In the genomic region with DNA sequence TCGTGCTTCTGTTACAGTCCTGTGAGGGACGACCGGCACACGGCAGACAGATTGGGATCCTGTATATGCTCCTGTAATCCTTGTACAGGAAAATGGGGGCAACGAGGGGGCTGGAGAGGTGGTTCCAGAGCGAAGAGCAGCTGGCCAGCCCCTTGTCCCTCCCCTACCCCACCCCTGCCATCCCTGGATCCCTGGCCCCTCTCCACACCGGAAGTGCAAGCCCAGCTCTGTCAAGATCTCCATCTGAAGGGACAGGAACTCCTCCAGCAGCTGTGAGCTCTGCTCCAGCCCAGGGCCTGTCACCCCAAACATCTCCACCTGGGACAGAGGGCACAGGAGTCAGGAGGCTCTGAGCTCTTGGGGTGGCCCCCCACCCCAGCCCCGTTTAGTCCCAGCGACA, we compare ENCODE assay signal across 2 cellular contexts.
TF ChIP-seq lines count a peak whose summit lies in the region.

No MANE protein-coding gene starts in this region.

TF ChIP-seq in HEK293, 187 proteins besides CTCF, POLR2A, EP300 and RAD21 (continues in another document):
- no peak for TF ChIP-seq ZNF596 (tag by site-specific recombination; IDR thresholded peaks at IDR 0.05)
- TF ChIP-seq, protein P1, sequence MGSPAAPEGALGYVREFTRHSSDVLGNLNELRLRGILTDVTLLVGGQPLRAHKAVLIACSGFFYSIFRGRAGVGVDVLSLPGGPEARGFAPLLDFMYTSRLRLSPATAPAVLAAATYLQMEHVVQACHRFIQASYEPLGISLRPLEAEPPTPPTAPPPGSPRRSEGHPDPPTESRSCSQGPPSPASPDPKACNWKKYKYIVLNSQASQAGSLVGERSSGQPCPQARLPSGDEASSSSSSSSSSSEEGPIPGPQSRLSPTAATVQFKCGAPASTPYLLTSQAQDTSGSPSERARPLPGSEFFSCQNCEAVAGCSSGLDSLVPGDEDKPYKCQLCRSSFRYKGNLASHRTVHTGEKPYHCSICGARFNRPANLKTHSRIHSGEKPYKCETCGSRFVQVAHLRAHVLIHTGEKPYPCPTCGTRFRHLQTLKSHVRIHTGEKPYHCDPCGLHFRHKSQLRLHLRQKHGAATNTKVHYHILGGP (tag by site-specific recombination; IDR thresholded peaks at IDR 0.05) = no peak
- TF ChIP-seq KLF10 (tag by site-specific recombination; IDR thresholded peaks at IDR 0.05) = no peak
- no peak for TF ChIP-seq FEZF1 (tag by site-specific recombination; IDR thresholded peaks at IDR 0.05)
- TF ChIP-seq, protein P2, sequence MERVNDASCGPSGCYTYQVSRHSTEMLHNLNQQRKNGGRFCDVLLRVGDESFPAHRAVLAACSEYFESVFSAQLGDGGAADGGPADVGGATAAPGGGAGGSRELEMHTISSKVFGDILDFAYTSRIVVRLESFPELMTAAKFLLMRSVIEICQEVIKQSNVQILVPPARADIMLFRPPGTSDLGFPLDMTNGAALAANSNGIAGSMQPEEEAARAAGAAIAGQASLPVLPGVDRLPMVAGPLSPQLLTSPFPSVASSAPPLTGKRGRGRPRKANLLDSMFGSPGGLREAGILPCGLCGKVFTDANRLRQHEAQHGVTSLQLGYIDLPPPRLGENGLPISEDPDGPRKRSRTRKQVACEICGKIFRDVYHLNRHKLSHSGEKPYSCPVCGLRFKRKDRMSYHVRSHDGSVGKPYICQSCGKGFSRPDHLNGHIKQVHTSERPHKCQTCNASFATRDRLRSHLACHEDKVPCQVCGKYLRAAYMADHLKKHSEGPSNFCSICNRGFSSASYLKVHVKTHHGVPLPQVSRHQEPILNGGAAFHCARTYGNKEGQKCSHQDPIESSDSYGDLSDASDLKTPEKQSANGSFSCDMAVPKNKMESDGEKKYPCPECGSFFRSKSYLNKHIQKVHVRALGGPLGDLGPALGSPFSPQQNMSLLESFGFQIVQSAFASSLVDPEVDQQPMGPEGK (tag by site-specific recombination; IDR thresholded peaks at IDR 0.05) = no peak
- TF ChIP-seq ZNF629 (tag by site-specific recombination; IDR thresholded peaks at IDR 0.05) = no peak
- TF ChIP-seq, protein P3, sequence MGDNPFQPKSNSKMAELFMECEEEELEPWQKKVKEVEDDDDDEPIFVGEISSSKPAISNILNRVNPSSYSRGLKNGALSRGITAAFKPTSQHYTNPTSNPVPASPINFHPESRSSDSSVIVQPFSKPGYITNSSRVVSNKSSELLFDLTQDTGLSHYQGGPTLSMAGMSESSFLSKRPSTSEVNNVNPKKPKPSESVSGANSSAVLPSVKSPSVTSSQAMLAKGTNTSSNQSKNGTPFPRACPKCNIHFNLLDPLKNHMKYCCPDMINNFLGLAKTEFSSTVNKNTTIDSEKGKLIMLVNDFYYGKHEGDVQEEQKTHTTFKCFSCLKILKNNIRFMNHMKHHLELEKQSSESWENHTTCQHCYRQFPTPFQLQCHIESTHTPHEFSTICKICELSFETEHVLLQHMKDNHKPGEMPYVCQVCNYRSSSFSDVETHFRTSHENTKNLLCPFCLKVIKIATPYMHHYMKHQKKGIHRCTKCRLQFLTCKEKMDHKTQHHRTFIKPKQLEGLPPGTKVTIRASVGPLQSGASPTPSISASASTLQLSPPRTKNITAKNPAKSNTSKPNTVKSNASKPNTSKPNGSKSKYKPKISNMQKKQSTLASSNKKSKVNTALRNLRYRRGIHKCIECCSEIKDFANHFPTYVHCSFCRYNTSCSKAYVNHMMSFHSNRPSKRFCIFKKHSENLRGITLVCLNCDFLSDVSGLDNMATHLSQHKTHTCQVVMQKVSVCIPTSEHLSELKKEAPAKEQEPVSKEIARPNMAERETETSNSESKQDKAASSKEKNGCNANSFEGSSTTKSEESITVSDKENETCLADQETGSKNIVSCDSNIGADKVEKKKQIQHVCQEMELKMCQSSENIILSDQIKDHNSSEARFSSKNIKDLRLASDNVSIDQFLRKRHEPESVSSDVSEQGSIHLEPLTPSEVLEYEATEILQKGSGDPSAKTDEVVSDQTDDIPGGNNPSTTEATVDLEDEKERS (tag by site-specific recombination; IDR thresholded peaks at IDR 0.05) = no peak
- no peak for TF ChIP-seq KLF9 (tag by site-specific recombination; IDR thresholded peaks at IDR 0.05; ENCODE audit: low read depth)
- TF ChIP-seq BCL11B (tag by site-specific recombination; IDR thresholded peaks at IDR 0.05; ENCODE audit: low read depth) = no peak
- TF ChIP-seq ZNF133 (tag by site-specific recombination; IDR thresholded peaks at IDR 0.05) = no peak
- TF ChIP-seq ZIC2 (tag by site-specific recombination; IDR thresholded peaks at IDR 0.05) = no peak
- TF ChIP-seq WT1 (tag by site-specific recombination; IDR thresholded peaks at IDR 0.05) = no peak
- no peak for TF ChIP-seq ZNF670 (tag by site-specific recombination; IDR thresholded peaks at IDR 0.05; ENCODE audit: low read depth)
- TF ChIP-seq, protein P4, sequence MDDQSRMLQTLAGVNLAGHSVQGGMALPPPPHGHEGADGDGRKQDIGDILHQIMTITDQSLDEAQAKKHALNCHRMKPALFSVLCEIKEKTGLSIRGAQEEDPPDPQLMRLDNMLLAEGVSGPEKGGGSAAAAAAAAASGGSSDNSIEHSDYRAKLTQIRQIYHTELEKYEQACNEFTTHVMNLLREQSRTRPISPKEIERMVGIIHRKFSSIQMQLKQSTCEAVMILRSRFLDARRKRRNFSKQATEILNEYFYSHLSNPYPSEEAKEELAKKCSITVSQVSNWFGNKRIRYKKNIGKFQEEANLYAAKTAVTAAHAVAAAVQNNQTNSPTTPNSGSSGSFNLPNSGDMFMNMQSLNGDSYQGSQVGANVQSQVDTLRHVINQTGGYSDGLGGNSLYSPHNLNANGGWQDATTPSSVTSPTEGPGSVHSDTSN (CRISPR knock-in tag; IDR thresholded peaks at IDR 0.05) = no peak
- TF ChIP-seq, protein P5, sequence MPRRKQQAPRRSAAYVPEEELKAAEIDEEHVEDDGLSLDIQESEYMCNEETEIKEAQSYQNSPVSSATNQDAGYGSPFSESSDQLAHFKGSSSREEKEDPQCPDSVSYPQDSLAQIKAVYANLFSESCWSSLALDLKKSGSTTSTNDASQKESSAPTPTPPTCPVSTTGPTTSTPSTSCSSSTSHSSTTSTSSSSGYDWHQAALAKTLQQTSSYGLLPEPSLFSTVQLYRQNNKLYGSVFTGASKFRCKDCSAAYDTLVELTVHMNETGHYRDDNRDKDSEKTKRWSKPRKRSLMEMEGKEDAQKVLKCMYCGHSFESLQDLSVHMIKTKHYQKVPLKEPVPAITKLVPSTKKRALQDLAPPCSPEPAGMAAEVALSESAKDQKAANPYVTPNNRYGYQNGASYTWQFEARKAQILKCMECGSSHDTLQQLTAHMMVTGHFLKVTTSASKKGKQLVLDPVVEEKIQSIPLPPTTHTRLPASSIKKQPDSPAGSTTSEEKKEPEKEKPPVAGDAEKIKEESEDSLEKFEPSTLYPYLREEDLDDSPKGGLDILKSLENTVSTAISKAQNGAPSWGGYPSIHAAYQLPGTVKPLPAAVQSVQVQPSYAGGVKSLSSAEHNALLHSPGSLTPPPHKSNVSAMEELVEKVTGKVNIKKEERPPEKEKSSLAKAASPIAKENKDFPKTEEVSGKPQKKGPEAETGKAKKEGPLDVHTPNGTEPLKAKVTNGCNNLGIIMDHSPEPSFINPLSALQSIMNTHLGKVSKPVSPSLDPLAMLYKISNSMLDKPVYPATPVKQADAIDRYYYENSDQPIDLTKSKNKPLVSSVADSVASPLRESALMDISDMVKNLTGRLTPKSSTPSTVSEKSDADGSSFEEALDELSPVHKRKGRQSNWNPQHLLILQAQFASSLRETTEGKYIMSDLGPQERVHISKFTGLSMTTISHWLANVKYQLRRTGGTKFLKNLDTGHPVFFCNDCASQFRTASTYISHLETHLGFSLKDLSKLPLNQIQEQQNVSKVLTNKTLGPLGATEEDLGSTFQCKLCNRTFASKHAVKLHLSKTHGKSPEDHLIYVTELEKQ (tag by site-specific recombination; IDR thresholded peaks at IDR 0.05; ENCODE audit: borderline replicate concordance) = no peak

TF ChIP-seq in H1, 55 proteins besides CTCF, POLR2A, EP300 and RAD21:
- TF ChIP-seq GTF2F1 (IDR thresholded peaks at IDR 0.05; ENCODE audit: borderline replicate concordance, low read depth, low read length) = no peak
- no peak for TF ChIP-seq YY1 (IDR thresholded peaks at IDR 0.05; ENCODE audit: low read depth, low read length)
- TF ChIP-seq, protein P6, sequence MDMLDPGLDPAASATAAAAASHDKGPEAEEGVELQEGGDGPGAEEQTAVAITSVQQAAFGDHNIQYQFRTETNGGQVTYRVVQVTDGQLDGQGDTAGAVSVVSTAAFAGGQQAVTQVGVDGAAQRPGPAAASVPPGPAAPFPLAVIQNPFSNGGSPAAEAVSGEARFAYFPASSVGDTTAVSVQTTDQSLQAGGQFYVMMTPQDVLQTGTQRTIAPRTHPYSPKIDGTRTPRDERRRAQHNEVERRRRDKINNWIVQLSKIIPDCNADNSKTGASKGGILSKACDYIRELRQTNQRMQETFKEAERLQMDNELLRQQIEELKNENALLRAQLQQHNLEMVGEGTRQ (IDR thresholded peaks at IDR 0.05; ENCODE audit: low read length) = no peak
- no peak for TF ChIP-seq TEAD4 (IDR thresholded peaks at IDR 0.05; ENCODE audit: low read depth, low read length)
- no peak for TF ChIP-seq BRCA1 (IDR thresholded peaks at IDR 0.05; ENCODE audit: low read depth, low read length)
- TF ChIP-seq BCL11A (IDR thresholded peaks at IDR 0.05; ENCODE audit: low read depth in 2 of 2, low read length in 2 of 2) = no peak
- TF ChIP-seq RXRA (IDR thresholded peaks at IDR 0.05; ENCODE audit: insufficient read depth, low read depth, low read length) = no peak
- TF ChIP-seq BACH1 (IDR thresholded peaks at IDR 0.05; ENCODE audit: low read length) = no peak
- no peak for TF ChIP-seq TBP (IDR thresholded peaks at IDR 0.05; ENCODE audit: low read depth, low read length)
- no peak for TF ChIP-seq HDAC2 (IDR thresholded peaks at IDR 0.05; ENCODE audit: borderline replicate concordance in 1 of 2, low read depth in 2 of 2, low read length in 2 of 2)
- TF ChIP-seq CREB1 (IDR thresholded peaks at IDR 0.05) = no peak
- no peak for TF ChIP-seq TCF12 (IDR thresholded peaks at IDR 0.05; ENCODE audit: low read depth, low read length)
- TF ChIP-seq SIRT6 (IDR thresholded peaks at IDR 0.05; ENCODE audit: low read length) = no peak
- no peak for TF ChIP-seq SP2 (IDR thresholded peaks at IDR 0.05; ENCODE audit: low read length)
- TF ChIP-seq NANOG (IDR thresholded peaks at IDR 0.05; ENCODE audit: insufficient read depth, low read depth, low read length, poor library complexity, severe bottlenecking) = no peak
- TF ChIP-seq SP4 (IDR thresholded peaks at IDR 0.05; ENCODE audit: low read length) = no peak
- TF ChIP-seq JUND (IDR thresholded peaks at IDR 0.05; ENCODE audit: low read length) = no peak
- no peak for TF ChIP-seq ASH2L (IDR thresholded peaks at IDR 0.05; ENCODE audit: low read length)
- no peak for TF ChIP-seq SP1 (IDR thresholded peaks at IDR 0.05; ENCODE audit: low read depth, low read length)
- TF ChIP-seq, protein P7, sequence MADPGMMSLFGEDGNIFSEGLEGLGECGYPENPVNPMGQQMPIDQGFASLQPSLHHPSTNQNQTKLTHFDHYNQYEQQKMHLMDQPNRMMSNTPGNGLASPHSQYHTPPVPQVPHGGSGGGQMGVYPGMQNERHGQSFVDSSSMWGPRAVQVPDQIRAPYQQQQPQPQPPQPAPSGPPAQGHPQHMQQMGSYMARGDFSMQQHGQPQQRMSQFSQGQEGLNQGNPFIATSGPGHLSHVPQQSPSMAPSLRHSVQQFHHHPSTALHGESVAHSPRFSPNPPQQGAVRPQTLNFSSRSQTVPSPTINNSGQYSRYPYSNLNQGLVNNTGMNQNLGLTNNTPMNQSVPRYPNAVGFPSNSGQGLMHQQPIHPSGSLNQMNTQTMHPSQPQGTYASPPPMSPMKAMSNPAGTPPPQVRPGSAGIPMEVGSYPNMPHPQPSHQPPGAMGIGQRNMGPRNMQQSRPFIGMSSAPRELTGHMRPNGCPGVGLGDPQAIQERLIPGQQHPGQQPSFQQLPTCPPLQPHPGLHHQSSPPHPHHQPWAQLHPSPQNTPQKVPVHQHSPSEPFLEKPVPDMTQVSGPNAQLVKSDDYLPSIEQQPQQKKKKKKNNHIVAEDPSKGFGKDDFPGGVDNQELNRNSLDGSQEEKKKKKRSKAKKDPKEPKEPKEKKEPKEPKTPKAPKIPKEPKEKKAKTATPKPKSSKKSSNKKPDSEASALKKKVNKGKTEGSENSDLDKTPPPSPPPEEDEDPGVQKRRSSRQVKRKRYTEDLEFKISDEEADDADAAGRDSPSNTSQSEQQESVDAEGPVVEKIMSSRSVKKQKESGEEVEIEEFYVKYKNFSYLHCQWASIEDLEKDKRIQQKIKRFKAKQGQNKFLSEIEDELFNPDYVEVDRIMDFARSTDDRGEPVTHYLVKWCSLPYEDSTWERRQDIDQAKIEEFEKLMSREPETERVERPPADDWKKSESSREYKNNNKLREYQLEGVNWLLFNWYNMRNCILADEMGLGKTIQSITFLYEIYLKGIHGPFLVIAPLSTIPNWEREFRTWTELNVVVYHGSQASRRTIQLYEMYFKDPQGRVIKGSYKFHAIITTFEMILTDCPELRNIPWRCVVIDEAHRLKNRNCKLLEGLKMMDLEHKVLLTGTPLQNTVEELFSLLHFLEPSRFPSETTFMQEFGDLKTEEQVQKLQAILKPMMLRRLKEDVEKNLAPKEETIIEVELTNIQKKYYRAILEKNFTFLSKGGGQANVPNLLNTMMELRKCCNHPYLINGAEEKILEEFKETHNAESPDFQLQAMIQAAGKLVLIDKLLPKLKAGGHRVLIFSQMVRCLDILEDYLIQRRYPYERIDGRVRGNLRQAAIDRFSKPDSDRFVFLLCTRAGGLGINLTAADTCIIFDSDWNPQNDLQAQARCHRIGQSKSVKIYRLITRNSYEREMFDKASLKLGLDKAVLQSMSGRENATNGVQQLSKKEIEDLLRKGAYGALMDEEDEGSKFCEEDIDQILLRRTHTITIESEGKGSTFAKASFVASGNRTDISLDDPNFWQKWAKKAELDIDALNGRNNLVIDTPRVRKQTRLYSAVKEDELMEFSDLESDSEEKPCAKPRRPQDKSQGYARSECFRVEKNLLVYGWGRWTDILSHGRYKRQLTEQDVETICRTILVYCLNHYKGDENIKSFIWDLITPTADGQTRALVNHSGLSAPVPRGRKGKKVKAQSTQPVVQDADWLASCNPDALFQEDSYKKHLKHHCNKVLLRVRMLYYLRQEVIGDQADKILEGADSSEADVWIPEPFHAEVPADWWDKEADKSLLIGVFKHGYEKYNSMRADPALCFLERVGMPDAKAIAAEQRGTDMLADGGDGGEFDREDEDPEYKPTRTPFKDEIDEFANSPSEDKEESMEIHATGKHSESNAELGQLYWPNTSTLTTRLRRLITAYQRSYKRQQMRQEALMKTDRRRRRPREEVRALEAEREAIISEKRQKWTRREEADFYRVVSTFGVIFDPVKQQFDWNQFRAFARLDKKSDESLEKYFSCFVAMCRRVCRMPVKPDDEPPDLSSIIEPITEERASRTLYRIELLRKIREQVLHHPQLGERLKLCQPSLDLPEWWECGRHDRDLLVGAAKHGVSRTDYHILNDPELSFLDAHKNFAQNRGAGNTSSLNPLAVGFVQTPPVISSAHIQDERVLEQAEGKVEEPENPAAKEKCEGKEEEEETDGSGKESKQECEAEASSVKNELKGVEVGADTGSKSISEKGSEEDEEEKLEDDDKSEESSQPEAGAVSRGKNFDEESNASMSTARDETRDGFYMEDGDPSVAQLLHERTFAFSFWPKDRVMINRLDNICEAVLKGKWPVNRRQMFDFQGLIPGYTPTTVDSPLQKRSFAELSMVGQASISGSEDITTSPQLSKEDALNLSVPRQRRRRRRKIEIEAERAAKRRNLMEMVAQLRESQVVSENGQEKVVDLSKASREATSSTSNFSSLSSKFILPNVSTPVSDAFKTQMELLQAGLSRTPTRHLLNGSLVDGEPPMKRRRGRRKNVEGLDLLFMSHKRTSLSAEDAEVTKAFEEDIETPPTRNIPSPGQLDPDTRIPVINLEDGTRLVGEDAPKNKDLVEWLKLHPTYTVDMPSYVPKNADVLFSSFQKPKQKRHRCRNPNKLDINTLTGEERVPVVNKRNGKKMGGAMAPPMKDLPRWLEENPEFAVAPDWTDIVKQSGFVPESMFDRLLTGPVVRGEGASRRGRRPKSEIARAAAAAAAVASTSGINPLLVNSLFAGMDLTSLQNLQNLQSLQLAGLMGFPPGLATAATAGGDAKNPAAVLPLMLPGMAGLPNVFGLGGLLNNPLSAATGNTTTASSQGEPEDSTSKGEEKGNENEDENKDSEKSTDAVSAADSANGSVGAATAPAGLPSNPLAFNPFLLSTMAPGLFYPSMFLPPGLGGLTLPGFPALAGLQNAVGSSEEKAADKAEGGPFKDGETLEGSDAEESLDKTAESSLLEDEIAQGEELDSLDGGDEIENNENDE (IDR thresholded peaks at IDR 0.05; ENCODE audit: insufficient replicate concordance, low read length) = no peak
